ENCODE assay signal across 23 cellular contexts in the genomic region with DNA sequence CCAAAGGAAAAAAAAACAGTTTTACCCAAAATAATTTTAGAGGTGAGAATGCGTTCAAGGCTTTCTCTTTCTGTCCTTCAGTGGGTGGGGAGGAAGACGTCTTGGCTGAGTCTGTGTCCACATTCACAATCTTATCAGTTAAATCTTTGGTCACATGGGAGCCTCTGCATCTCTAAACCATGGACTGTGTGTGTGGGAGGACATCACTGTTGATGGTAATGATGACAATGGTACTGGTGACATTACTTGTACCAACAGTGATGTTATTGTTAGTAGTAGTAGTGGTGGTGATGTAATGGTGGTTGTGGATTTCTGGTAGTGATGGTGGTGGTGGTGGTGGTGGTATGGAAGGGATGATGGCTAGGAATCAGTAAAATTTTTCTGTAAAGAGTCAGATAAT. TPM values are rescaled to one million over a fixed set of nuclear protein-coding genes. Genes with fewer than 3 reads are reported as not detected.
DNase-seq lines count a peak whose midpoint lies in the region; ATAC-seq lines count a peak whose summit lies in the region.
"Had no signal": no experiment of that assay in that cellular context is flagged by ENCODE, and none has a peak within 500 bp of the region (broad histone marks: within the 10 kb centered on the region; RNA-seq: fewer than 3 reads in every experiment).

No MANE protein-coding gene starts in this region.

- no peak overlapping the region for H3K9ac ChIP-seq in BLaER1

- H3K4me1 ChIP-seq in BLaER1, result peaks cover 6% of the 10 kb centered on the region; the same call in 1 of the 2 replicates
- H3K4me1 ChIP-seq: A549, BE2C, HAP-1 had no signal

- H3K4me3 Mint-ChIP-seq in activated T-cell treated with anti-CD3 and anti-CD28 coated beads, Interleukin-2, amount 50 U/mL, for 72 hours, result no peak overlapping the region
- no peak overlapping the region for H3K4me3 Mint-ChIP-seq in central memory CD8-positive, alpha-beta T cell
- H3K4me3 Mint-ChIP-seq: CD4-positive, alpha-beta memory T cell; GM23338; HFFc6 had no signal

- H3K9me3 Mint-ChIP-seq in activated T-cell treated with anti-CD3 and anti-CD28 coated beads, Interleukin-2, amount 50 U/mL, for 72 hours, result peaks cover 5 to 6% of the 10 kb centered on the region in 2 donors
- H3K9me3 Mint-ChIP-seq in central memory CD8-positive, alpha-beta T cell, result peaks cover 6% of the 10 kb centered on the region
- H3K9me3 Mint-ChIP-seq: HFFc6 had no signal

- H4K20me1 ChIP-seq in BLaER1, result no peaks in the 10 kb centered on the region

- H3K4me1 Mint-ChIP-seq in activated T-cell treated with anti-CD3 and anti-CD28 coated beads, Interleukin-2, amount 50 U/mL, for 72 hours (ENCODE audit: low read depth), result peaks cover 6% of the 10 kb centered on the region
- no peaks in the 10 kb centered on the region for H3K4me1 Mint-ChIP-seq in central memory CD8-positive, alpha-beta T cell
- H3K4me1 Mint-ChIP-seq: CD4-positive, alpha-beta memory T cell had no signal

- DNase-seq in activated T-cell treated with anti-CD3 and anti-CD28 coated beads, Interleukin-2, amount 50 U/mL, for 72 hours, result no peak
- no peak for DNase-seq in activated T-cell treated with anti-CD3 and anti-CD28 coated beads, Interleukin-2, amount 50 U/mL, for 1 hour
- DNase-seq in central memory CD8-positive, alpha-beta T cell (ENCODE audit: low spot score in 2 of 2), result no peak
- no peak for DNase-seq in stimulated activated naive CD8-positive, alpha-beta T cell treated with anti-CD3 and anti-CD28 coated beads, Interleukin-15, Interleukin-2, amounts not matched to agents 100 U/mL and 50 U/mL, for 24 hours
- DNase-seq in NCI-H2081 (lab: John Stamatoyannopoulos, UW) (no peak), NCI-H2029 (lab: John Stamatoyannopoulos, UW) (no peak)
- DNase-seq: 8988T; ACHN; AML-193; BE2C; C1 segment of cervical spinal cord; Calu3; CD4-positive, alpha-beta memory T cell; COR-L47; DMS153; EL; GDM1; HFFc6 had no signal

- no peak overlapping the region for H3K4me3 ChIP-seq in BLaER1
- H3K4me3 ChIP-seq: A549, GM12878, GM23338, HAP-1 had no signal

- H3K9me3 ChIP-seq in BLaER1, result no peaks in the 10 kb centered on the region
- H3K9me3 ChIP-seq: A549, BE2C, HAP-1 had no signal

- no peak overlapping the region for H3K27ac Mint-ChIP-seq in activated T-cell treated with anti-CD3 and anti-CD28 coated beads, Interleukin-2, amount 50 U/mL, for 72 hours
- peak overlapping the region; percentile 26 for H3K27ac Mint-ChIP-seq in central memory CD8-positive, alpha-beta T cell (ENCODE audit: low read depth)
- H3K27ac Mint-ChIP-seq: CD4-positive, alpha-beta memory T cell; GM23338; HFFc6 had no signal

- H3K36me3 ChIP-seq in BLaER1, result no peaks in the 10 kb centered on the region
- H3K36me3 ChIP-seq: BE2C, HAP-1 had no signal

- H3K27me3 Mint-ChIP-seq in activated T-cell treated with anti-CD3 and anti-CD28 coated beads, Interleukin-2, amount 50 U/mL, for 72 hours (ENCODE audit: low read depth), result no peaks in the 10 kb centered on the region
- peaks cover 31% of the 10 kb centered on the region for H3K27me3 Mint-ChIP-seq in central memory CD8-positive, alpha-beta T cell

- peak overlapping the region; percentile 8; the same call in 1 of the 2 replicates for H3K4me2 ChIP-seq in BLaER1
- H3K4me2 ChIP-seq: A549, GM23338 had no signal

- peaks cover 4 to 7% of the 10 kb centered on the region in 2 donors for H3K36me3 Mint-ChIP-seq in activated T-cell treated with anti-CD3 and anti-CD28 coated beads, Interleukin-2, amount 50 U/mL, for 72 hours (ENCODE audit: insufficient read depth in 2 of 2)
- H3K36me3 Mint-ChIP-seq in central memory CD8-positive, alpha-beta T cell (ENCODE audit: insufficient read depth), result no peaks in the 10 kb centered on the region
- H3K36me3 Mint-ChIP-seq: CD4-positive, alpha-beta memory T cell had no signal

- H3K27ac ChIP-seq in BLaER1, result no peak overlapping the region
- H3K27ac ChIP-seq: A549 had no signal

- ATAC-seq in activated T-cell treated with anti-CD3 and anti-CD28 coated beads, Interleukin-2, amount 50 U/mL, for 72 hours (replicated peaks in 1 of 2), result peak; percentile 53 to 79
- ATAC-seq in central memory CD8-positive, alpha-beta T cell (replicated peaks; ENCODE audit: extremely low read depth, poor library complexity, severe bottlenecking), result no peak
- peak; percentile 43 for ATAC-seq in stimulated activated naive CD8-positive, alpha-beta T cell treated with anti-CD3 and anti-CD28 coated beads, Interleukin-15, Interleukin-2, amounts not matched to agents 100 U/mL and 50 U/mL, for 24 hours
- ATAC-seq: A549, GM12878, GM23338 had no signal

- no peaks in the 10 kb centered on the region for H3K27me3 ChIP-seq in BLaER1
- H3K27me3 ChIP-seq: BE2C had no signal

RNA-seq across cellular contexts. Expression of gene SYNDIG1, which starts 59.6 kb away (rescaled TPM):
- not detected for total RNA-seq in activated T-cell treated with anti-CD3 and anti-CD28 coated beads, Interleukin-2, amount 50 U/mL, for 72 hours
- total RNA-seq: Calu3; CD4-positive, alpha-beta memory T cell; GM12878 had no signal
